ENCODE assay signal across 8 cellular contexts in the genomic region with DNA sequence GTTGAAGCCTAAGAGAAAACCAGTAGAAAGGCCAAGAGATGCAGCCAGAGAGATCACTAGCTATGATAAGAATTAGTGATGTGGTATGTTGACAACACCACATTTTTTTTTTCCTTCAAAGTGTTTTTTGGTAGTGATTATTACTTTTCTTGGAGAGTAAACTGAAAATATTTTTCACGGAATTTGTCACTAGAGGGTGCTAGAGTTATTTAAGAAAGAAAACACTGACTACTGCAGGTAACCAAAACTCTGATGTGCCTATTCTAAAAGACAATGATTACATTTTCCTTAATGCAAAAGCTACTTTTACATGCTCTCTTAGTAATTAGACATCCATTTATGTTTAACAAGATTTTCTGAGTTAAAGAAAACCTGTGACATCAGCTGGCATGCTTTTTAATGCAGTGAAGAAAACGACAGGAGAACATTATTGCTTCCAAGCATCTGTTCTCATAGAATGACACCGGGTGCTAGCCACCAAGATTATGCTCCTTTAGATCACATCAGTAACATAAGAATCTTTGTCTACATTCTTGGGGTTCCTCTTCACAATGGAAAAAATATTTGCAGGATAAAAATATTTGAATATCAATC. TPM values are rescaled to one million over a fixed set of nuclear protein-coding genes. Genes with fewer than 3 reads are reported as not detected.
DNase-seq lines count a peak whose midpoint lies in the region; ATAC-seq, FAIRE-seq and TF ChIP-seq lines count a peak whose summit lies in the region.

No MANE protein-coding gene starts in this region.

- H2AFZ ChIP-seq in endothelial cell of umbilical vein (ENCODE audit: low read depth, low read length): no peak overlapping the region

- CTCF ChIA-PET in endothelial cell of umbilical vein (lab: Charles Lee): interaction anchor here (0.6 to 13.1 kb wide), 25 partner anchors 9 to 952 kb away, joined by 3 to 431 read pairs (median 4); a partner anchor contains a TSS

- ATAC-seq in HG03066 (IDR thresholded peaks at IDR 0.05; ENCODE audit: low read depth, unreplicated experiment) (peak; percentile 52), HG02798 (IDR thresholded peaks at IDR 0.05; ENCODE audit: poor library complexity, unreplicated experiment) (no peak), GM18907 (IDR thresholded peaks at IDR 0.05; ENCODE audit: unreplicated experiment) (no peak)

- H3K4me3 ChIP-seq in NT2/D1 (ENCODE audit: insufficient read length, low read depth) (no peak overlapping the region), endothelial cell of umbilical vein (replicated peaks in 1 of 3; ENCODE audit: insufficient read depth in 1 of 3, low read depth in 1 of 3, low read length in 3 of 3) (no peak overlapping the region)

- H3K36me3 ChIP-seq in NT2/D1 (ENCODE audit: insufficient read depth, insufficient read length, low read length): no peaks in the 10 kb centered on the region
- H3K36me3 ChIP-seq in endothelial cell of umbilical vein (ENCODE audit: control insufficient read depth in 2 of 2, extremely low read depth in 1 of 2, insufficient read depth in 2 of 2, low read length in 2 of 2): no peaks in the 10 kb centered on the region

- peak in 1 of 2 donors; percentile 29 for TF ChIP-seq CTCF in endothelial cell of umbilical vein (IDR thresholded peaks at IDR 0.05; ENCODE audit: extremely low read depth in 1 of 2, insufficient read depth in 1 of 2, low read depth in 1 of 2, low read length in 2 of 2)

- peak; percentile 48 for DNase-seq in EL
- peak; percentile 6 for DNase-seq in NT2/D1 (ENCODE audit: low read depth, low spot score)
- DNase-seq in endothelial cell of umbilical vein (ENCODE audit: low read depth, low spot score): peak; percentile 46
- DNase-seq in pons (ENCODE audit: low spot score): peak; percentile 72
- DNase-seq in GM19240 (ENCODE audit: insufficient read length, low spot score): no peak

- H3K27me3 ChIP-seq in NT2/D1 (ENCODE audit: insufficient read depth, insufficient read length): no peaks in the 10 kb centered on the region
- H3K27me3 ChIP-seq in endothelial cell of umbilical vein (ENCODE audit: control insufficient read depth in 2 of 2, insufficient read depth in 2 of 2, low read length in 2 of 2): no peaks in the 10 kb centered on the region

- H3K4me1 ChIP-seq in NT2/D1 (ENCODE audit: insufficient read depth, insufficient read length): peaks cover 2% of the 10 kb centered on the region
- peaks cover 9% of the 10 kb centered on the region for H3K4me1 ChIP-seq in endothelial cell of umbilical vein (ENCODE audit: control insufficient read depth, extremely low read depth, insufficient read depth, low read length)

- no peaks in the 10 kb centered on the region for H3K9me1 ChIP-seq in endothelial cell of umbilical vein (replicated peaks; ENCODE audit: control insufficient read depth, extremely low read depth, insufficient read depth, low read length)

- dilution Hi-C loops in endothelial cell of umbilical vein (cut with MboI; ENCODE audit: extremely low pct_ligation_motif_present, low sequenced_read_pairs): loop anchor here (25.0 kb wide), 1 partner anchor 290 kb away; a partner anchor contains a TSS

- peak; percentile 69 for FAIRE-seq in endothelial cell of umbilical vein (lab: Jason Lieb, UNC)

- H3K9me3 ChIP-seq in NT2/D1 (ENCODE audit: insufficient read depth, low read length): no peaks in the 10 kb centered on the region
- no peaks in the 10 kb centered on the region for H3K9me3 ChIP-seq in endothelial cell of umbilical vein (replicated peaks; ENCODE audit: control insufficient read depth, insufficient read depth, low read length)

- H3K9ac ChIP-seq in NT2/D1 (ENCODE audit: insufficient read length, low read depth) (no peak overlapping the region), endothelial cell of umbilical vein (replicated peaks; ENCODE audit: extremely low read depth, insufficient read depth, low read length) (no peak overlapping the region)

- no peak overlapping the region for H3K27ac ChIP-seq in endothelial cell of umbilical vein (ENCODE audit: insufficient read depth, low read depth, low read length)

- intact Hi-C loops in endothelial cell of umbilical vein (cut with micrococcal nuclease): loop anchor here (1.0 to 2.0 kb wide), 2 partner anchors 197 to 290 kb away; a partner anchor contains a TSS

- no peaks in the 10 kb centered on the region for H4K20me1 ChIP-seq in endothelial cell of umbilical vein (replicated peaks; ENCODE audit: control insufficient read depth, extremely low read depth, insufficient read depth, low read length)

- no peaks in the 10 kb centered on the region for H3K79me2 ChIP-seq in endothelial cell of umbilical vein (ENCODE audit: control insufficient read depth, insufficient read depth, low read length)

- BruUV-seq in endothelial cell of umbilical vein (replicated peaks; lab: Mats Ljungman, UMichigan): no TSS peak

- POLR2A ChIA-PET in endothelial cell of umbilical vein (lab: Charles Lee): interaction anchor here (0.5 kb wide), 1 partner anchor 976 kb away, joined by 6 read pairs; no protein-coding TSS in a partner anchor

- no peak overlapping the region for H3K4me2 ChIP-seq in endothelial cell of umbilical vein (ENCODE audit: insufficient read depth, low read length)

- no peak for TF ChIP-seq POLR2A in endothelial cell of umbilical vein (IDR thresholded peaks at IDR 0.05; ENCODE audit: low read depth, low read length)

TF ChIP-seq in endothelial cell of umbilical vein, 7 proteins besides CTCF, POLR2A, EP300 and RAD21:
- TF ChIP-seq FOS (IDR thresholded peaks at IDR 0.05; ENCODE audit: borderline replicate concordance, insufficient read depth, low read length) (no peak), POLR2AphosphoS5 (IDR thresholded peaks at IDR 0.05; ENCODE audit: insufficient read depth, low read depth, low read length) (no peak), JUN (IDR thresholded peaks at IDR 0.05; ENCODE audit: borderline replicate concordance, insufficient read depth, insufficient read length, low read depth) (no peak), GATA2 (IDR thresholded peaks at IDR 0.05; ENCODE audit: insufficient read depth, insufficient read length, low read depth, low read length) (no peak), MYC (IDR thresholded peaks at IDR 0.05; ENCODE audit: low read depth, low read length) (no peak), EZH2 (IDR thresholded peaks at IDR 0.05; ENCODE audit: borderline replicate concordance, low read depth, low read length, severe bottlenecking) (no peak)
- TF ChIP-seq, protein P1, sequence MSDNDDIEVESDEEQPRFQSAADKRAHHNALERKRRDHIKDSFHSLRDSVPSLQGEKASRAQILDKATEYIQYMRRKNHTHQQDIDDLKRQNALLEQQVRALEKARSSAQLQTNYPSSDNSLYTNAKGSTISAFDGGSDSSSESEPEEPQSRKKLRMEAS (IDR thresholded peaks at IDR 0.05; ENCODE audit: insufficient read depth, insufficient read length): no peak

RNA-seq across cellular contexts. Expression of a gene that starts 28.8 kb away (rescaled TPM):
- 4.3 and 4.5 TPM in 2 replicates for total RNA-seq in endothelial cell of umbilical vein
- polyA plus RNA-seq in endothelial cell of umbilical vein: 2.9 and 3.2 TPM in 2 replicates
- 3.3 and 3.6 TPM in 2 replicates for polyA plus RNA-seq in endothelial cell of umbilical vein (2011; cell fraction: cytosol; rRNA removed)
- polyA plus RNA-seq in endothelial cell of umbilical vein (2011; cell fraction: nucleus; rRNA removed): 9.9 and 11.5 TPM in 2 replicates
- polyA plus RNA-seq in endothelial cell of umbilical vein (2012): 4.8 and 5.3 TPM in 2 replicates
- 3.4 and 3.5 TPM in 2 replicates for polyA minus RNA-seq in endothelial cell of umbilical vein
- 1.4 TPM for polyA minus RNA-seq in endothelial cell of umbilical vein (2011; cell fraction: cytosol; rRNA and poly(A)+ RNA removed)
- polyA minus RNA-seq in endothelial cell of umbilical vein (2011; cell fraction: nucleus; rRNA and poly(A)+ RNA removed): 3.4 and 3.8 TPM in 2 replicates

RNA-seq across cellular contexts. Expression of a gene that starts 28.9 kb away (rescaled TPM):
- total RNA-seq in endothelial cell of umbilical vein: 70.7 and 74.8 TPM in 2 replicates
- polyA plus RNA-seq in endothelial cell of umbilical vein: 16.3 and 19.8 TPM in 2 replicates
- 29.6 and 33.4 TPM in 2 replicates for polyA plus RNA-seq in endothelial cell of umbilical vein (2011; cell fraction: cytosol; rRNA removed)
- 64.5 and 82.5 TPM in 2 replicates for polyA plus RNA-seq in endothelial cell of umbilical vein (2011; cell fraction: nucleus; rRNA removed)
- 66.4 and 84.4 TPM in 2 replicates for polyA plus RNA-seq in endothelial cell of umbilical vein (2012)
- 120 and 122 TPM in 2 replicates for polyA minus RNA-seq in endothelial cell of umbilical vein
- 19.3 TPM for polyA minus RNA-seq in endothelial cell of umbilical vein (2011; cell fraction: cytosol; rRNA and poly(A)+ RNA removed)
- 77.5 and 122 TPM in 2 replicates for polyA minus RNA-seq in endothelial cell of umbilical vein (2011; cell fraction: nucleus; rRNA and poly(A)+ RNA removed)
